1 cellular context compared by ENCODE assay signal in genomic region chr1:62964141-62964540, GRCh38.
TF ChIP-seq lines count a peak whose summit lies in the region.

No MANE protein-coding gene starts in this region.

TF ChIP-seq in GM23338, 12 proteins besides CTCF, POLR2A, EP300 and RAD21 (continued from another document):
- TF ChIP-seq ZNF462 (CRISPR knock-in tag; IDR thresholded peaks at IDR 0.05) (no peak), CREB1 (CRISPR knock-in tag; IDR thresholded peaks at IDR 0.05; ENCODE audit: low read depth) (no peak), ZNF114 (CRISPR knock-in tag; IDR thresholded peaks at IDR 0.05) (no peak), ETS1 (IDR thresholded peaks at IDR 0.05) (no peak)
